Comparison of ENCODE assay signal across 8 cellular contexts in genomic region chr19:48241771-48242170, GRCh38. TPM values are rescaled to one million over a fixed set of nuclear protein-coding genes. Genes with fewer than 3 reads are reported as not detected.
DNase-seq lines count a peak whose midpoint lies in the region; ATAC-seq and TF ChIP-seq lines count a peak whose summit lies in the region.
"Not testable (repeated sequence)": the region's sequence is repeated elsewhere in the genome, so short reads cannot be mapped to it uniquely, and the experiment has no call there.
"Had no signal": no experiment of that assay in that cellular context is flagged by ENCODE, and none has a peak within 500 bp of the region (broad histone marks: within the 10 kb centered on the region; RNA-seq: fewer than 3 reads in every experiment).

No MANE protein-coding gene starts in this region.

- intact Hi-C loops in activated T-helper 1 cell treated with anti-CD3 and anti-CD28 coated beads, Interleukin-12 subunit alpha, Interleukin-12 subunit beta, Interleukin-2, Interleukin-4 antibody, amounts not matched to agents 30 ng/mL and 10 ng/mL and 1 ng/mL, durations not matched to agents 14 hours and 24 hours and 36 hours (cut with micrococcal nuclease), result not testable (repeated sequence)

- H3K27ac Mint-ChIP-seq in CD8-positive, alpha-beta memory T cell, result peak overlapping the region in 7 of 8 donors; percentile 31 to 80 (median 58)
- peak overlapping the region; percentile 6 for H3K27ac Mint-ChIP-seq in activated CD4-positive, alpha-beta T cell treated with anti-CD3 and anti-CD28 coated beads, Interleukin-2, amount 10 ng/mL, durations not matched to agents 7 days and 5 days
- H3K27ac Mint-ChIP-seq in activated T-helper 1 cell treated with anti-CD3 and anti-CD28 coated beads, Interleukin-12 subunit alpha, Interleukin-12 subunit beta, Interleukin-2, Interleukin-4 antibody, amounts not matched to agents 30 ng/mL and 10 ng/mL and 1 ng/mL, durations not matched to agents 14 hours and 24 hours and 36 hours, result peak overlapping the region; percentile 37
- H3K27ac Mint-ChIP-seq in activated naive CD8-positive, alpha-beta T cell, result peak overlapping the region; percentile 66
- H3K27ac Mint-ChIP-seq in endothelial cell (ENCODE audit: unreplicated experiment), result peak overlapping the region; percentile 2
- H3K27ac Mint-ChIP-seq in natural killer cell treated with Interleukin-12 subunit alpha and Interleukin-12 subunit beta and Interleukin-15 and Interleukin-18, amount 100 ng/mL, for 72 hours, result peak overlapping the region; percentile 51 to 66
- H3K27ac Mint-ChIP-seq in stimulated activated naive CD8-positive, alpha-beta T cell treated with anti-CD3 and anti-CD28 coated beads, Interleukin-15, Interleukin-2, amounts not matched to agents 100 ng/mL and 50 ng/mL, for 24 hours, result peak overlapping the region; percentile 67

- ATAC-seq in natural killer cell treated with Interleukin-12 subunit alpha and Interleukin-12 subunit beta and Interleukin-15 and Interleukin-18, amount 100 ng/mL, for 72 hours, result not testable (repeated sequence)

- not testable (repeated sequence) for H3K27me3 ChIP-seq in CD8-positive, alpha-beta memory T cell (ENCODE audit: insufficient read depth, low read length, poor library complexity, severe bottlenecking)

- H3K27ac ChIP-seq in CD8-positive, alpha-beta memory T cell (ENCODE audit: low read depth, low read length), result not testable (repeated sequence)

- H3K4me1 Mint-ChIP-seq in CD8-positive, alpha-beta memory T cell, result peaks cover 37 to 48% (median 48%) of the 10 kb centered on the region in 3 donors
- peaks cover 49% of the 10 kb centered on the region for H3K4me1 Mint-ChIP-seq in activated CD4-positive, alpha-beta T cell treated with anti-CD3 and anti-CD28 coated beads, Interleukin-2, amount 10 ng/mL, durations not matched to agents 7 days and 5 days
- H3K4me1 Mint-ChIP-seq in activated T-helper 1 cell treated with anti-CD3 and anti-CD28 coated beads, Interleukin-12 subunit alpha, Interleukin-12 subunit beta, Interleukin-2, Interleukin-4 antibody, amounts not matched to agents 30 ng/mL and 10 ng/mL and 1 ng/mL, durations not matched to agents 14 hours and 24 hours and 36 hours (ENCODE audit: low read depth), result peaks cover 38% of the 10 kb centered on the region
- peaks cover 42% of the 10 kb centered on the region for H3K4me1 Mint-ChIP-seq in activated naive CD8-positive, alpha-beta T cell (ENCODE audit: low read depth)
- peaks cover 42% of the 10 kb centered on the region for H3K4me1 Mint-ChIP-seq in endothelial cell (ENCODE audit: unreplicated experiment)
- peaks cover 33 to 36% of the 10 kb centered on the region in 2 donors for H3K4me1 Mint-ChIP-seq in natural killer cell treated with Interleukin-12 subunit alpha and Interleukin-12 subunit beta and Interleukin-15 and Interleukin-18, amount 100 ng/mL, for 72 hours (ENCODE audit: low read depth in 2 of 2)
- H3K4me1 Mint-ChIP-seq in stimulated activated naive CD8-positive, alpha-beta T cell treated with anti-CD3 and anti-CD28 coated beads, Interleukin-15, Interleukin-2, amounts not matched to agents 100 ng/mL and 50 ng/mL, for 24 hours (ENCODE audit: low read depth), result peaks cover 54% of the 10 kb centered on the region

- CTCF ChIA-PET in CD8-positive, alpha-beta memory T cell (lab: Charles Lee); activated CD4-positive, alpha-beta T cell treated with anti-CD3 and anti-CD28 coated beads, Interleukin-2, amount 10 ng/mL, durations not matched to agents 7 days and 5 days (lab: Charles Lee): not testable (repeated sequence)

- H3K4me1 ChIP-seq in CD8-positive, alpha-beta memory T cell (ENCODE audit: insufficient read depth, low read length), result peaks cover 30% of the 10 kb centered on the region

- H3K9me3 ChIP-seq in CD8-positive, alpha-beta memory T cell (ENCODE audit: low read length), result not testable (repeated sequence)

- not testable (repeated sequence) for H3K4me3 Mint-ChIP-seq in CD8-positive, alpha-beta memory T cell; activated CD4-positive, alpha-beta T cell treated with anti-CD3 and anti-CD28 coated beads, Interleukin-2, amount 10 ng/mL, durations not matched to agents 7 days and 5 days; activated T-helper 1 cell treated with anti-CD3 and anti-CD28 coated beads, Interleukin-12 subunit alpha, Interleukin-12 subunit beta, Interleukin-2, Interleukin-4 antibody, amounts not matched to agents 30 ng/mL and 10 ng/mL and 1 ng/mL, durations not matched to agents 14 hours and 24 hours and 36 hours; activated naive CD8-positive, alpha-beta T cell; natural killer cell treated with Interleukin-12 subunit alpha and Interleukin-12 subunit beta and Interleukin-15 and Interleukin-18, amount 100 ng/mL, for 72 hours; stimulated activated naive CD8-positive, alpha-beta T cell treated with anti-CD3 and anti-CD28 coated beads, Interleukin-15, Interleukin-2, amounts not matched to agents 100 ng/mL and 50 ng/mL, for 24 hours
- H3K4me3 Mint-ChIP-seq in endothelial cell (ENCODE audit: unreplicated experiment), result peak overlapping the region; percentile 50

- not testable (repeated sequence) for TF ChIP-seq CTCF in endothelial cell (IDR thresholded peaks at IDR 0.05; ENCODE audit: unreplicated experiment)

- DNase-seq in CD8-positive, alpha-beta memory T cell; activated CD4-positive, alpha-beta T cell treated with anti-CD3 and anti-CD28 coated beads, Interleukin-2, amount 10 ng/mL, durations not matched to agents 7 days and 5 days; activated T-helper 1 cell treated with anti-CD3 and anti-CD28 coated beads, Interleukin-12 subunit alpha, Interleukin-12 subunit beta, Interleukin-2, Interleukin-4 antibody, amounts not matched to agents 30 ng/mL and 10 ng/mL and 1 ng/mL, durations not matched to agents 14 hours and 24 hours and 36 hours (ENCODE audit: low spot score); endothelial cell (ENCODE audit: low spot score); natural killer cell treated with Interleukin-12 subunit alpha and Interleukin-12 subunit beta and Interleukin-15 and Interleukin-18, amount 100 ng/mL, for 72 hours (ENCODE audit: low spot score): not testable (repeated sequence)

- H3K4me3 ChIP-seq in CD8-positive, alpha-beta memory T cell (ENCODE audit: low read length), result not testable (repeated sequence)

- peaks cover 30% of the 10 kb centered on the region for H3K36me3 ChIP-seq in CD8-positive, alpha-beta memory T cell (ENCODE audit: insufficient read depth, low read length)

- H3K9me3 Mint-ChIP-seq in CD8-positive, alpha-beta memory T cell; activated CD4-positive, alpha-beta T cell treated with anti-CD3 and anti-CD28 coated beads, Interleukin-2, amount 10 ng/mL, durations not matched to agents 7 days and 5 days; activated T-helper 1 cell treated with anti-CD3 and anti-CD28 coated beads, Interleukin-12 subunit alpha, Interleukin-12 subunit beta, Interleukin-2, Interleukin-4 antibody, amounts not matched to agents 30 ng/mL and 10 ng/mL and 1 ng/mL, durations not matched to agents 14 hours and 24 hours and 36 hours; activated naive CD8-positive, alpha-beta T cell (ENCODE audit: low read depth); endothelial cell (ENCODE audit: unreplicated experiment); natural killer cell treated with Interleukin-12 subunit alpha and Interleukin-12 subunit beta and Interleukin-15 and Interleukin-18, amount 100 ng/mL, for 72 hours; stimulated activated naive CD8-positive, alpha-beta T cell treated with anti-CD3 and anti-CD28 coated beads, Interleukin-15, Interleukin-2, amounts not matched to agents 100 ng/mL and 50 ng/mL, for 24 hours: not testable (repeated sequence)

- POLR2A ChIA-PET in CD8-positive, alpha-beta memory T cell (lab: Charles Lee); activated CD4-positive, alpha-beta T cell treated with anti-CD3 and anti-CD28 coated beads, Interleukin-2, amount 10 ng/mL, durations not matched to agents 7 days and 5 days (lab: Charles Lee): not testable (repeated sequence)

- not testable (repeated sequence) for H3K27me3 Mint-ChIP-seq in CD8-positive, alpha-beta memory T cell; activated CD4-positive, alpha-beta T cell treated with anti-CD3 and anti-CD28 coated beads, Interleukin-2, amount 10 ng/mL, durations not matched to agents 7 days and 5 days; activated T-helper 1 cell treated with anti-CD3 and anti-CD28 coated beads, Interleukin-12 subunit alpha, Interleukin-12 subunit beta, Interleukin-2, Interleukin-4 antibody, amounts not matched to agents 30 ng/mL and 10 ng/mL and 1 ng/mL, durations not matched to agents 14 hours and 24 hours and 36 hours (ENCODE audit: insufficient read depth); activated naive CD8-positive, alpha-beta T cell; endothelial cell (ENCODE audit: unreplicated experiment); natural killer cell treated with Interleukin-12 subunit alpha and Interleukin-12 subunit beta and Interleukin-15 and Interleukin-18, amount 100 ng/mL, for 72 hours; stimulated activated naive CD8-positive, alpha-beta T cell treated with anti-CD3 and anti-CD28 coated beads, Interleukin-15, Interleukin-2, amounts not matched to agents 100 ng/mL and 50 ng/mL, for 24 hours

- H3K36me3 Mint-ChIP-seq in CD8-positive, alpha-beta memory T cell, result peaks cover 13 to 72% (median 18%) of the 10 kb centered on the region in 3 donors
- peaks cover 72% of the 10 kb centered on the region for H3K36me3 Mint-ChIP-seq in activated CD4-positive, alpha-beta T cell treated with anti-CD3 and anti-CD28 coated beads, Interleukin-2, amount 10 ng/mL, durations not matched to agents 7 days and 5 days (ENCODE audit: low read depth)
- peaks cover 59% of the 10 kb centered on the region for H3K36me3 Mint-ChIP-seq in activated T-helper 1 cell treated with anti-CD3 and anti-CD28 coated beads, Interleukin-12 subunit alpha, Interleukin-12 subunit beta, Interleukin-2, Interleukin-4 antibody, amounts not matched to agents 30 ng/mL and 10 ng/mL and 1 ng/mL, durations not matched to agents 14 hours and 24 hours and 36 hours (ENCODE audit: low read depth)
- peaks cover 19% of the 10 kb centered on the region for H3K36me3 Mint-ChIP-seq in activated naive CD8-positive, alpha-beta T cell
- peaks cover 50% of the 10 kb centered on the region for H3K36me3 Mint-ChIP-seq in endothelial cell (ENCODE audit: low read depth, unreplicated experiment)
- peaks cover 39% of the 10 kb centered on the region for H3K36me3 Mint-ChIP-seq in natural killer cell treated with Interleukin-12 subunit alpha and Interleukin-12 subunit beta and Interleukin-15 and Interleukin-18, amount 100 ng/mL, for 72 hours
- H3K36me3 Mint-ChIP-seq in stimulated activated naive CD8-positive, alpha-beta T cell treated with anti-CD3 and anti-CD28 coated beads, Interleukin-15, Interleukin-2, amounts not matched to agents 100 ng/mL and 50 ng/mL, for 24 hours (ENCODE audit: low read depth), result peaks cover 76% of the 10 kb centered on the region

RNA-seq across cellular contexts. Expression of gene CARD8, which starts 13.9 kb away (rescaled TPM):
- 100 to 1,000 TPM; 132 TPM for total RNA-seq in CD8-positive, alpha-beta memory T cell
- polyA plus RNA-seq in CD8-positive, alpha-beta memory T cell, result 95.8 TPM
- 100 to 1,000 TPM; 174 to 189 TPM for total RNA-seq in activated CD4-positive, alpha-beta T cell treated with anti-CD3 and anti-CD28 coated beads, Interleukin-2, amount 10 ng/mL, durations not matched to agents 7 days and 5 days
- total RNA-seq in activated T-helper 1 cell treated with anti-CD3 and anti-CD28 coated beads, Interleukin-12 subunit alpha, Interleukin-12 subunit beta, Interleukin-2, Interleukin-4 antibody, amounts not matched to agents 30 ng/mL and 10 ng/mL and 1 ng/mL, durations not matched to agents 14 hours and 24 hours and 36 hours, result 117 and 130 TPM in 2 replicates
- total RNA-seq in endothelial cell (ENCODE audit: unreplicated experiment), result 210 TPM
- total RNA-seq in natural killer cell treated with Interleukin-12 subunit alpha and Interleukin-12 subunit beta and Interleukin-15 and Interleukin-18, amount 100 ng/mL, for 72 hours, result 100 to 1,000 TPM; 172 to 176 TPM

RNA-seq across cellular contexts. Expression of gene ZNF114, which starts 28.1 kb away (rescaled TPM):
- under 1 TPM in 1 of 2 experiments, not detected in 1; 0.13 TPM for total RNA-seq in CD8-positive, alpha-beta memory T cell
- polyA plus RNA-seq in CD8-positive, alpha-beta memory T cell, result not detected
- not detected for total RNA-seq in activated CD4-positive, alpha-beta T cell treated with anti-CD3 and anti-CD28 coated beads, Interleukin-2, amount 10 ng/mL, durations not matched to agents 7 days and 5 days
- 0.37 and 0.41 TPM in 2 replicates for total RNA-seq in activated T-helper 1 cell treated with anti-CD3 and anti-CD28 coated beads, Interleukin-12 subunit alpha, Interleukin-12 subunit beta, Interleukin-2, Interleukin-4 antibody, amounts not matched to agents 30 ng/mL and 10 ng/mL and 1 ng/mL, durations not matched to agents 14 hours and 24 hours and 36 hours
- total RNA-seq in endothelial cell (ENCODE audit: unreplicated experiment), result 12.2 TPM
- total RNA-seq in natural killer cell treated with Interleukin-12 subunit alpha and Interleukin-12 subunit beta and Interleukin-15 and Interleukin-18, amount 100 ng/mL, for 72 hours, result under 1 TPM in 1 of 2 donors, not detected in 1; 0.64 TPM
- polyA plus RNA-seq: GM23248 had no signal

Comparison
In these comparisons a context has a peak if more than half of its experiments do, and no peak if none do; other contexts are left out.
1. H3K27ac Mint-ChIP-seq: peak in every context shown above with its lines; median percentile 67 in stimulated activated naive CD8-positive, alpha-beta T cell treated with anti-CD3 and anti-CD28 coated beads, Interleukin-15, Interleukin-2, amounts not matched to agents 100 ng/mL and 50 ng/mL, for 24 hours; 66 in activated naive CD8-positive, alpha-beta T cell; 58 in natural killer cell treated with Interleukin-12 subunit alpha and Interleukin-12 subunit beta and Interleukin-15 and Interleukin-18, amount 100 ng/mL, for 72 hours; 58 in CD8-positive, alpha-beta memory T cell; 37 in activated T-helper 1 cell treated with anti-CD3 and anti-CD28 coated beads, Interleukin-12 subunit alpha, Interleukin-12 subunit beta, Interleukin-2, Interleukin-4 antibody, amounts not matched to agents 30 ng/mL and 10 ng/mL and 1 ng/mL, durations not matched to agents 14 hours and 24 hours and 36 hours; 6 in activated CD4-positive, alpha-beta T cell treated with anti-CD3 and anti-CD28 coated beads, Interleukin-2, amount 10 ng/mL, durations not matched to agents 7 days and 5 days; 2 in endothelial cell.